ENCODE assay signal across 8 cellular contexts in genomic region chr6:118651282-118652050, GRCh38. TPM values are rescaled to one million over a fixed set of nuclear protein-coding genes. Genes with fewer than 3 reads are reported as not detected.
DNase-seq lines count a peak whose midpoint lies in the region; ATAC-seq, FAIRE-seq and TF ChIP-seq lines count a peak whose summit lies in the region.

Gene CEP85L, minus strand, starts transcription at chr6:118651591. Its CDS starts 322 bp downstream, at chr6:118651269.

- H3K4me3 ChIP-seq in HepG2 (replicated peaks in 1 of 3; ENCODE audit: insufficient read depth in 1 of 3, low read depth in 2 of 3, low read length in 3 of 3), result peak within 1 kb of the TSS; percentile 61 to 81 (median 75)

- peak within 1 kb of the TSS; percentile 62; the same call in 1 of the 2 replicates for H3K9ac ChIP-seq in HepG2 (ENCODE audit: insufficient read depth, low read depth, low read length)

- H2AFZ ChIP-seq in HepG2 (ENCODE audit: low read length), result no peak within 1 kb of the TSS

- H3K4me1 ChIP-seq in HepG2 (ENCODE audit: insufficient read depth, low read length), result peaks cover 16% of the 10 kb centered on the region

- TF ChIP-seq RAD21 in HepG2 (CRISPR knock-in tag; IDR thresholded peaks at IDR 0.05), result no peak

- DNase-seq in CD14-positive monocyte (ENCODE audit: low spot score), result peak; percentile 80
- peak; percentile 75 for DNase-seq in NCI-H748 treated with DMSO at 0.1 percent for 48 hours (lab: John Stamatoyannopoulos, UW)
- DNase-seq in activated CD4-positive, alpha-beta T cell treated with anti-CD3 and anti-CD28 coated beads, Interleukin-2, amount 50 U/mL, for 24 hours (ENCODE audit: low read depth in 1 of 2, low spot score in 1 of 2), result peak; percentile 79 to 80
- peak; percentile 81 for DNase-seq in HepG2 (ENCODE audit: low spot score)
- peak; percentile 93 for DNase-seq in stimulated activated CD4-positive, alpha-beta T cell treated with anti-CD3 and anti-CD28 coated beads, Interleukin-4, amount 100 ng/mL, for 1 hour

- no peaks in the 10 kb centered on the region for H3K9me3 ChIP-seq in HepG2 (ENCODE audit: low read length)

- no peak within 1 kb of the TSS for H3K27ac ChIP-seq in HepG2 (ENCODE audit: extremely low read length, insufficient read depth, low read length)

- H3K36me3 ChIP-seq in HepG2 (replicated peaks in 1 of 2; ENCODE audit: control insufficient read depth in 1 of 2, insufficient read depth in 2 of 2, low read length in 2 of 2), result no peaks in the 10 kb centered on the region

- peaks cover 0 to 2% (median 0%) of the 10 kb centered on the region in 7 donors for H3K9me3 Mint-ChIP-seq in CD14-positive monocyte
- H3K9me3 Mint-ChIP-seq in dendritic cell treated with granulocyte-macrophage colony-stimulating factor and Interleukin-4, amounts not matched to agents 40 ng/mL and 50 ng/mL, for 4 days, result no peaks in the 10 kb centered on the region

- TF ChIP-seq POLR2A in HepG2 (IDR thresholded peaks at IDR 0.05; ENCODE audit: insufficient read depth in 1 of 2, low read depth in 2 of 2, low read length in 2 of 2), result peak in 1 of 2 experiments; percentile 51; a peak in 1 of 4 replicates

- FAIRE-seq in HepG2 (lab: Jason Lieb, UNC), result no peak

- H3K79me2 ChIP-seq in HepG2 (ENCODE audit: insufficient read depth, low read length), result no peaks in the 10 kb centered on the region

- ATAC-seq in GM19397 (IDR thresholded peaks at IDR 0.05; ENCODE audit: unreplicated experiment) (peak; percentile 88), HG03565 (IDR thresholded peaks at IDR 0.05; ENCODE audit: unreplicated experiment) (peak; percentile 78), HepG2 (peak; percentile 96)

- in situ Hi-C loops in HepG2 (cut with HindIII; ENCODE audit: extremely low pct_ligation_motif_present, low pct_unique_long_range_greater_than_20kb), result no loop called here

- BruUV-seq in HepG2 (replicated peaks; lab: Mats Ljungman, UMichigan), result no TSS peak

- peak within 1 kb of the TSS; percentile 91 to 94 for H3K4me3 Mint-ChIP-seq in CD14-positive monocyte
- H3K4me3 Mint-ChIP-seq in dendritic cell treated with granulocyte-macrophage colony-stimulating factor and Interleukin-4, amounts not matched to agents 40 ng/mL and 50 ng/mL, for 4 days, result peak within 1 kb of the TSS; percentile 90

- H3K4me2 ChIP-seq in HepG2 (ENCODE audit: low read depth, low read length), result peak within 1 kb of the TSS; percentile 91

- intact Hi-C loops in CD14-positive monocyte (cut with micrococcal nuclease), result loop anchor here (5.0 to 10.0 kb wide), 3 partner anchors 123 to 241 kb away; partner anchors contain the start of gene ASF1A (in 1 of the 2)
- intact Hi-C loops in dendritic cell treated with granulocyte-macrophage colony-stimulating factor and Interleukin-4, amounts not matched to agents 40 ng/mL and 50 ng/mL, for 4 days (cut with micrococcal nuclease), result loop anchor here (2.0 to 5.0 kb wide), 3 partner anchors 126 to 283 kb away; partner anchors contain the start of genes ASF1A and MCM9
- intact Hi-C loops in HepG2 (cut with micrococcal nuclease; ENCODE audit: unreplicated experiment), result loop anchor here (2.0 kb wide), 1 partner anchor 125 kb away; no protein-coding TSS in a partner anchor

- H3K36me3 Mint-ChIP-seq in CD14-positive monocyte, result peaks cover 0 to 2% of the 10 kb centered on the region in 2 donors
- peaks cover 14% of the 10 kb centered on the region for H3K36me3 Mint-ChIP-seq in dendritic cell treated with granulocyte-macrophage colony-stimulating factor and Interleukin-4, amounts not matched to agents 40 ng/mL and 50 ng/mL, for 4 days (ENCODE audit: low read depth)

- TF ChIP-seq CTCF in CD14-positive monocyte (IDR thresholded peaks at IDR 0.05), result peak; percentile 30
- TF ChIP-seq CTCF in HepG2 (CRISPR knock-in tag; IDR thresholded peaks at IDR 0.05), result peak; percentile 8; the same call in 1 of the 2 replicates

- POLR2A ChIA-PET in HepG2 (lab: Yijun Ruan, JAX), result no interaction called here

- H3K4me1 Mint-ChIP-seq in CD14-positive monocyte, result peaks cover 25% of the 10 kb centered on the region
- peaks cover 14% of the 10 kb centered on the region for H3K4me1 Mint-ChIP-seq in dendritic cell treated with granulocyte-macrophage colony-stimulating factor and Interleukin-4, amounts not matched to agents 40 ng/mL and 50 ng/mL, for 4 days (ENCODE audit: low read depth)

- WGBS in HepG2 (ENCODE audit: low lambda C conversion rate), result 2% methylated on average over 13 of the region's 77 CpGs

- no peak for TF ChIP-seq EP300 in HepG2 (IDR thresholded peaks at IDR 0.05; ENCODE audit: low read depth in 2 of 2, low read length in 2 of 2)
- TF ChIP-seq EP300 in HepG2 (CRISPR knock-in tag; IDR thresholded peaks at IDR 0.05; ENCODE audit: borderline replicate concordance), result no peak

- no peaks in the 10 kb centered on the region for H4K20me1 ChIP-seq in HepG2 (ENCODE audit: insufficient read depth, low read length)

- peaks cover 2 to 3% (median 3%) of the 10 kb centered on the region in 3 donors for H3K27me3 Mint-ChIP-seq in CD14-positive monocyte (ENCODE audit: low read depth in 3 of 3)
- H3K27me3 Mint-ChIP-seq in dendritic cell treated with granulocyte-macrophage colony-stimulating factor and Interleukin-4, amounts not matched to agents 40 ng/mL and 50 ng/mL, for 4 days, result peaks cover 7% of the 10 kb centered on the region

- peak within 1 kb of the TSS; percentile 77 to 95 (median 92) for H3K27ac Mint-ChIP-seq in CD14-positive monocyte
- H3K27ac Mint-ChIP-seq in dendritic cell treated with granulocyte-macrophage colony-stimulating factor and Interleukin-4, amounts not matched to agents 40 ng/mL and 50 ng/mL, for 4 days, result peak within 1 kb of the TSS; percentile 90

- peaks cover 0 to 26% of the 10 kb centered on the region in 2 experiments; a peak in 3 of 5 replicates for H3K27me3 ChIP-seq in HepG2 (ENCODE audit: control insufficient read depth in 1 of 2, insufficient read depth in 2 of 2, low read length in 2 of 2)

- CTCF ChIA-PET in HepG2 (lab: Yijun Ruan, JAX; ENCODE audit: low intra/inter-chr PET ratio, low total read pairs), result no interaction called here

TF ChIP-seq in HepG2, 621 proteins besides CTCF, POLR2A, EP300 and RAD21 (continues in another document):
- TF ChIP-seq RBFOX2 (IDR thresholded peaks at IDR 0.05; ENCODE audit: low read depth, low read length) (peak; percentile 49), MLX (CRISPR knock-in tag; IDR thresholded peaks at IDR 0.05) (no peak), ATM (IDR thresholded peaks at IDR 0.05; ENCODE audit: borderline replicate concordance) (no peak), NFRKB (IDR thresholded peaks at IDR 0.05) (no peak), ARID3A (IDR thresholded peaks at IDR 0.05; ENCODE audit: low read depth, low read length) (no peak)

RNA-seq across cellular contexts. Expression of gene CEP85L, which starts in this region (rescaled TPM):
- 10 to 100 TPM; 19.6 to 38.3 TPM for polyA plus RNA-seq in CD14-positive monocyte
- total RNA-seq in HepG2 (2016; rRNA removed; fragmentation: Illumina TruSeq; extraction: Trizol), result 1.4 and 1.7 TPM in 2 replicates
- total RNA-seq in HepG2 (2016; cell fraction: cytosol; rRNA removed; fragmentation: Illumina TruSeq; extraction: Trizol; ENCODE audit: low read depth), result 0.61 and 1.1 TPM in 2 replicates
- 1.2 and 1.3 TPM in 2 replicates for total RNA-seq in HepG2 (2016; cell fraction: insoluble cytoplasmic fraction; rRNA removed; fragmentation: Illumina TruSeq; extraction: Trizol)
- total RNA-seq in HepG2 (2016; cell fraction: membrane; rRNA removed; fragmentation: Illumina TruSeq; extraction: Trizol), result 0.83 and 1.00 TPM in 2 replicates
- 2.4 and 2.6 TPM in 2 replicates for total RNA-seq in HepG2 (2016; cell fraction: nucleus; rRNA removed; fragmentation: Illumina TruSeq; extraction: Trizol)
- 0.44 and 0.77 TPM in 2 replicates for polyA plus RNA-seq in HepG2 (2011; rRNA removed)
- polyA plus RNA-seq in HepG2 (2011; cell fraction: cytosol; rRNA removed), result 0.17 and 0.82 TPM in 2 replicates
- 0.56 and 0.74 TPM in 2 replicates for polyA plus RNA-seq in HepG2 (2011; cell fraction: nucleus; rRNA removed)
- polyA plus RNA-seq in HepG2 (2012), result 0.30 and 0.35 TPM in 2 replicates
- polyA plus RNA-seq in HepG2 (2016; cell fraction: cytosol; fragmentation: Illumina TruSeq; extraction: Trizol; ENCODE audit: low read depth), result 0.16 and 0.33 TPM in 2 replicates
- polyA plus RNA-seq in HepG2 (2016; cell fraction: insoluble cytoplasmic fraction; fragmentation: Illumina TruSeq; extraction: Trizol; ENCODE audit: low read depth), result 0.70 and 0.80 TPM in 2 replicates
- 0.33 and 0.34 TPM in 2 replicates for polyA plus RNA-seq in HepG2 (2016; cell fraction: membrane; fragmentation: Illumina TruSeq; extraction: Trizol; ENCODE audit: low read depth)
- 0.22 and 0.37 TPM in 2 replicates for polyA plus RNA-seq in HepG2 (2016; cell fraction: nucleus; fragmentation: Illumina TruSeq; extraction: Trizol; ENCODE audit: insufficient read depth, low read depth)
- 5.0 and 12.4 TPM in 2 replicates for polyA minus RNA-seq in HepG2 (2011; rRNA and poly(A)+ RNA removed; ENCODE audit: low replicate concordance)
- polyA minus RNA-seq in HepG2 (2011; cell fraction: cytosol; rRNA and poly(A)+ RNA removed), result 0.79 and 1.5 TPM in 2 replicates
- 5.8 and 9.8 TPM in 2 replicates for polyA minus RNA-seq in HepG2 (2011; cell fraction: nucleus; rRNA and poly(A)+ RNA removed)

Comparison
In these comparisons a context has a peak if more than half of its experiments do, and no peak if none do; other contexts are left out.
1. RNA of gene CEP85L (polyA plus RNA-seq): 19.6 to 38.3 TPM in CD14-positive monocyte; 0.16 to 0.82 TPM in HepG2; every median in the first group is over 10 times any median in the second.
2. Peak in every context shown above with its lines, with median percentiles within 50 percentile points of each other: DNase-seq and ATAC-seq.